In the genomic region with DNA sequence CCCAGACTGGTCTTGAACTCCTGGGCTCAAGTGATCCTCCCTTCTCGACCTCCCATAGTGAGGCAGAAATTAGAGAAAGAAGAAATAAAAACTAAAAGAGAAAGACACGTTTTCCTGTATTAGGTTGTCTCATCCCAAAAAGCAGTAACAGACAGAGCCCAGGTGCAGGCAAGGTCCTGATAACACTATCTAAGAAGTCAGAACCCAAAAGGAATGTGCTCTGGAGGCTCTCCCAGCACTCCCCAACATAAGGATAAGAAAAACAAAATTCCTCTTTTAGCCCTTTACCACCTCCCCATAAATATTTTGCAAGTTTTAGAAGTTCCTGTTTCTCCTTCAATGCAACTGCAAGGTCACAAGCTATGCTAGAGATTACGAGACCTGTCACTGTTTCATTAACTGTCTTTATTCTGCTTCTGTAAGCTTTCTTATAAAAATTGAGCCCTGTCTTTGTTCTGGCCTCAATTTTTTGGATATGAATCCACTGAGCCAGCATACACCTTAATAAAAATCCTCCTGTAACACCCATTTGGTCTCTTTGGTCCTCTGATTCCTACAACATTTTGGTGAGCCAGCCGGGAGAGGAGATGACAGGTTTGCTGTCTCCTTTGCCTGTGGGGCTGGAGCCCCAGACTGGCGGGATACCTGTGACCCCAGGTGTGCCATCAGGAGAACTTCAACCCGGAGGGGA, we compare ENCODE assay signal across 15 cellular contexts.
"Had no signal": no experiment of that assay in that cellular context is flagged by ENCODE, and none has a peak within 500 bp of the region (broad histone marks: within the 10 kb centered on the region; RNA-seq: fewer than 3 reads in every experiment).

No MANE protein-coding gene starts in this region.

- H3K27me3 ChIP-seq: gastrocnemius medialis, upper lobe of left lung had no signal

- H3K9me3 ChIP-seq: gastrocnemius medialis, thoracic aorta, upper lobe of left lung had no signal

- DNase-seq: activated CD4-positive, alpha-beta T cell treated with anti-CD3 and anti-CD28 coated beads, Interleukin-2, amount 10 ng/mL, durations not matched to agents 24 days and 14 days; activated CD8-positive, alpha-beta memory T cell treated with anti-CD3 and anti-CD28 coated beads, Interleukin-2, amount 50 U/mL, for 4 hours; activated naive CD4-positive, alpha-beta T cell treated with anti-CD3 and anti-CD28 coated beads for 36 hours; activated T-cell treated with anti-CD3 and anti-CD28 coated beads, Interleukin-2, amount 50 U/mL, for 4 hours; caudate nucleus; erythroblast; gastrocnemius medialis; head of caudate nucleus; kidney; stimulated activated naive B cell treated with anti-CD40 and anti-IgM and Interleukin-4, amounts not matched to agents 10 μg/mL and 1 μg/mL and 100 μg/mL, for 72 hours; T-helper 9 cell; upper lobe of left lung had no signal

- H3K27ac ChIP-seq: gastrocnemius medialis, thoracic aorta, upper lobe of left lung had no signal

- FAIRE-seq: endometrium, kidney had no signal

- H3K4me1 ChIP-seq: gastrocnemius medialis, upper lobe of left lung had no signal

- H3K36me3 ChIP-seq: gastrocnemius medialis, thoracic aorta, upper lobe of left lung had no signal

- H3K4me3 ChIP-seq: gastrocnemius medialis, thoracic aorta, upper lobe of left lung had no signal

- ATAC-seq: activated T-cell treated with anti-CD3 and anti-CD28 coated beads, Interleukin-2, amount 50 U/mL, for 4 hours; gastrocnemius medialis; left lobe of liver; stimulated activated naive B cell treated with anti-CD40 and anti-IgM and Interleukin-4, amounts not matched to agents 10 μg/mL and 1 μg/mL and 100 μg/mL, for 72 hours had no signal
